Comparison of ENCODE assay signal across 22 cellular contexts in genomic region chr22:40703174-40703573, GRCh38. TPM values are rescaled to one million over a fixed set of nuclear protein-coding genes. Genes with fewer than 3 reads are reported as not detected.
DNase-seq lines count a peak whose midpoint lies in the region; ATAC-seq, FAIRE-seq and TF ChIP-seq lines count a peak whose summit lies in the region.
"Had no signal": no experiment of that assay in that cellular context is flagged by ENCODE, and none has a peak within 500 bp of the region (broad histone marks: within the 10 kb centered on the region; RNA-seq: fewer than 3 reads in every experiment).

No MANE protein-coding gene starts in this region.

- CTCF ChIA-PET in activated CD8-positive, alpha-beta memory T cell treated with anti-CD3 and anti-CD28 coated beads, Interleukin-2, amount 10 ng/mL, durations not matched to agents 7 days and 5 days (lab: Charles Lee), result interaction anchor here (1.6 kb wide), 1 partner anchor 20 kb away, joined by 9 read pairs; no protein-coding TSS in a partner anchor

- no peak overlapping the region for H2AFZ ChIP-seq in astrocyte (ENCODE audit: low read depth, low read length)

- FAIRE-seq in GM18507 (lab: Jason Lieb, UNC) (peak; percentile 72), astrocyte (lab: Jason Lieb, UNC) (peak; percentile 34)
- FAIRE-seq: D721Med, H54, small intestine had no signal

- peak; percentile 13 for ATAC-seq in stimulated activated effector memory CD8-positive, alpha-beta T cell treated with anti-CD3 and anti-CD28 coated beads, Interleukin-12 subunit alpha, Interleukin-12 subunit beta, amount 100 ng/mL, for 72 hours
- no peak for ATAC-seq in activated CD8-positive, alpha-beta memory T cell treated with anti-CD3 and anti-CD28 coated beads, Interleukin-2, amount 10 ng/mL, durations not matched to agents 7 days and 5 days
- ATAC-seq: naive thymus-derived CD8-positive, alpha-beta T cell had no signal

- H3K4me1 Mint-ChIP-seq in astrocyte (ENCODE audit: low read depth, unreplicated experiment), result no peaks in the 10 kb centered on the region
- H3K4me1 Mint-ChIP-seq in stimulated activated effector memory CD8-positive, alpha-beta T cell treated with anti-CD3 and anti-CD28 coated beads, Interleukin-12 subunit alpha, Interleukin-12 subunit beta, amount 100 ng/mL, for 72 hours, result peaks cover 4% of the 10 kb centered on the region
- no peaks in the 10 kb centered on the region for H3K4me1 Mint-ChIP-seq in activated CD8-positive, alpha-beta memory T cell treated with anti-CD3 and anti-CD28 coated beads, Interleukin-2, amount 10 ng/mL, durations not matched to agents 7 days and 5 days

- H3K27ac Mint-ChIP-seq in astrocyte (ENCODE audit: unreplicated experiment), result peak overlapping the region; percentile 6
- H3K27ac Mint-ChIP-seq in stimulated activated effector memory CD8-positive, alpha-beta T cell treated with anti-CD3 and anti-CD28 coated beads, Interleukin-12 subunit alpha, Interleukin-12 subunit beta, amount 100 ng/mL, for 72 hours, result peak overlapping the region; percentile 36
- H3K27ac Mint-ChIP-seq in activated CD8-positive, alpha-beta memory T cell treated with anti-CD3 and anti-CD28 coated beads, Interleukin-2, amount 10 ng/mL, durations not matched to agents 7 days and 5 days, result no peak overlapping the region
- H3K27ac Mint-ChIP-seq: activated naive CD8-positive, alpha-beta T cell; B cell had no signal

- no peaks in the 10 kb centered on the region for H4K20me1 ChIP-seq in astrocyte (ENCODE audit: insufficient read depth, low read length)

- peaks cover 2% of the 10 kb centered on the region for H3K9me3 Mint-ChIP-seq in astrocyte (ENCODE audit: unreplicated experiment)
- no peaks in the 10 kb centered on the region for H3K9me3 Mint-ChIP-seq in stimulated activated effector memory CD8-positive, alpha-beta T cell treated with anti-CD3 and anti-CD28 coated beads, Interleukin-12 subunit alpha, Interleukin-12 subunit beta, amount 100 ng/mL, for 72 hours
- H3K9me3 Mint-ChIP-seq in activated CD8-positive, alpha-beta memory T cell treated with anti-CD3 and anti-CD28 coated beads, Interleukin-2, amount 10 ng/mL, durations not matched to agents 7 days and 5 days (ENCODE audit: low read depth), result no peaks in the 10 kb centered on the region
- H3K9me3 Mint-ChIP-seq: naive thymus-derived CD8-positive, alpha-beta T cell had no signal

- no peak overlapping the region for H3K9ac ChIP-seq in astrocyte (ENCODE audit: low read length)

- no peak for DNase-seq in GM18507 (ENCODE audit: extremely low spot score, insufficient read length, low read depth)
- peak; percentile 15 for DNase-seq in NAMALWA (ENCODE audit: low spot score)
- DNase-seq in astrocyte (ENCODE audit: low read depth), result no peak
- no peak for DNase-seq in stimulated activated effector memory CD8-positive, alpha-beta T cell treated with anti-CD3 and anti-CD28 coated beads, Interleukin-12 subunit alpha, Interleukin-12 subunit beta, amount 100 ng/mL, for 72 hours (ENCODE audit: low spot score in 2 of 2)
- no peak for DNase-seq in activated CD8-positive, alpha-beta memory T cell treated with anti-CD3 and anti-CD28 coated beads, Interleukin-2, amount 10 ng/mL, durations not matched to agents 7 days and 5 days
- DNase-seq in HK-2 (ENCODE audit: unreplicated experiment), result no peak
- DNase-seq in NCI-H1105 (lab: John Stamatoyannopoulos, UW), result no peak
- DNase-seq: activated CD4-positive, alpha-beta T cell treated with anti-CD3 and anti-CD28 coated beads, Interleukin-2, amount 50 U/mL, for 4 hours; activated T-cell treated with anti-CD3 and anti-CD28 coated beads, Interleukin-2, amount 50 U/mL, for 48 hours; effector CD8-positive, alpha-beta T cell; naive thymus-derived CD8-positive, alpha-beta T cell; NCI-H2029 treated with DMSO at 0.1 percent for 48 hours; NCI-H748 treated with DMSO at 0.1 percent for 48 hours; Peyer's patch; small intestine; stimulated activated CD4-positive, alpha-beta T cell treated with anti-CD3 and anti-CD28 coated beads, Interleukin-4, amount 100 ng/mL, for 24 hours had no signal

- no peaks in the 10 kb centered on the region for H3K36me3 ChIP-seq in astrocyte (ENCODE audit: insufficient read depth, low read length)
- H3K36me3 ChIP-seq: cardiac muscle cell, Peyer's patch, thoracic aorta had no signal

- no peak overlapping the region for H3K4me2 ChIP-seq in astrocyte (ENCODE audit: low read length)

- H3K4me1 ChIP-seq in astrocyte (ENCODE audit: insufficient read depth, low read length), result no peaks in the 10 kb centered on the region
- H3K4me1 ChIP-seq: Peyer's patch had no signal

- peaks cover 8% of the 10 kb centered on the region for H3K27me3 Mint-ChIP-seq in astrocyte (ENCODE audit: low read depth, unreplicated experiment)
- peaks cover 2% of the 10 kb centered on the region for H3K27me3 Mint-ChIP-seq in activated CD8-positive, alpha-beta memory T cell treated with anti-CD3 and anti-CD28 coated beads, Interleukin-2, amount 10 ng/mL, durations not matched to agents 7 days and 5 days
- H3K27me3 Mint-ChIP-seq: activated naive CD8-positive, alpha-beta T cell; B cell; naive thymus-derived CD8-positive, alpha-beta T cell had no signal

- no peak overlapping the region for H3K27ac ChIP-seq in astrocyte (ENCODE audit: low read depth, low read length)
- H3K27ac ChIP-seq: cardiac muscle cell, Peyer's patch, thoracic aorta had no signal

- TF ChIP-seq CTCF in astrocyte (IDR thresholded peaks at IDR 0.05; ENCODE audit: insufficient read depth, low read depth, low read length), result no peak

- H3K79me2 ChIP-seq in astrocyte (ENCODE audit: insufficient read depth, low read length), result no peaks in the 10 kb centered on the region

- H3K36me3 Mint-ChIP-seq in astrocyte (ENCODE audit: low read depth, unreplicated experiment), result peaks cover 2% of the 10 kb centered on the region
- peaks cover 4% of the 10 kb centered on the region for H3K36me3 Mint-ChIP-seq in stimulated activated effector memory CD8-positive, alpha-beta T cell treated with anti-CD3 and anti-CD28 coated beads, Interleukin-12 subunit alpha, Interleukin-12 subunit beta, amount 100 ng/mL, for 72 hours
- H3K36me3 Mint-ChIP-seq in activated CD8-positive, alpha-beta memory T cell treated with anti-CD3 and anti-CD28 coated beads, Interleukin-2, amount 10 ng/mL, durations not matched to agents 7 days and 5 days, result peaks cover 2% of the 10 kb centered on the region
- H3K36me3 Mint-ChIP-seq: activated naive CD8-positive, alpha-beta T cell; naive thymus-derived CD8-positive, alpha-beta T cell had no signal

- peaks cover 11% of the 10 kb centered on the region for H3K27me3 ChIP-seq in astrocyte (ENCODE audit: insufficient read depth, low read length)
- H3K27me3 ChIP-seq: cardiac muscle cell, Peyer's patch had no signal

- no peak overlapping the region for H3K4me3 ChIP-seq in astrocyte (ENCODE audit: insufficient read depth, low read depth, low read length)
- H3K4me3 ChIP-seq: cardiac muscle cell, Peyer's patch, thoracic aorta had no signal

- H3K4me3 Mint-ChIP-seq in astrocyte (ENCODE audit: unreplicated experiment), result no peak overlapping the region
- H3K4me3 Mint-ChIP-seq in stimulated activated effector memory CD8-positive, alpha-beta T cell treated with anti-CD3 and anti-CD28 coated beads, Interleukin-12 subunit alpha, Interleukin-12 subunit beta, amount 100 ng/mL, for 72 hours, result no peak overlapping the region
- no peak overlapping the region for H3K4me3 Mint-ChIP-seq in activated CD8-positive, alpha-beta memory T cell treated with anti-CD3 and anti-CD28 coated beads, Interleukin-2, amount 10 ng/mL, durations not matched to agents 7 days and 5 days
- H3K4me3 Mint-ChIP-seq: activated naive CD8-positive, alpha-beta T cell; B cell; naive thymus-derived CD8-positive, alpha-beta T cell had no signal

- H3K9me3 ChIP-seq in astrocyte (ENCODE audit: insufficient read depth, low read depth, low read length), result no peaks in the 10 kb centered on the region
- H3K9me3 ChIP-seq: thoracic aorta had no signal

RNA-seq across cellular contexts. Expression of gene MCHR1, which starts 23.9 kb away (rescaled TPM):
- 0.96 and 1.8 TPM in 2 replicates for total RNA-seq in astrocyte
- total RNA-seq in activated CD8-positive, alpha-beta memory T cell treated with anti-CD3 and anti-CD28 coated beads, Interleukin-2, amount 10 ng/mL, durations not matched to agents 7 days and 5 days, result not detected
- total RNA-seq: B cell; naive thymus-derived CD8-positive, alpha-beta T cell; Peyer's patch had no signal
